Comparison of ENCODE assay signal across 19 cellular contexts in genomic region chr11:131530411-131530810, GRCh38.
A peak's percentile ranks its signal among the peaks of the same experiment; 100 is the strongest.
DNase-seq lines count a peak whose midpoint lies in the region; ATAC-seq and TF ChIP-seq lines count a peak whose summit lies in the region.
"Had no signal": no experiment of that assay in that cellular context is flagged by ENCODE, and none has a peak within 500 bp of the region (broad histone marks: within the 10 kb centered on the region; RNA-seq: fewer than 3 reads in every experiment).

No MANE protein-coding gene starts in this region.

- H3K4me3 ChIP-seq in naive thymus-derived CD4-positive, alpha-beta T cell (ENCODE audit: low read length) = no peak overlapping the region
- H3K4me3 ChIP-seq: A549; BLaER1 treated with 17β-estradiol and CSF1 and Interleukin-3, amounts not matched to agents 10 nM and 100 nM; SJCRH30 had no signal

- no peaks in the 10 kb centered on the region for H3K36me3 ChIP-seq in naive thymus-derived CD4-positive, alpha-beta T cell (ENCODE audit: control insufficient read depth in 2 of 3, insufficient read depth in 3 of 3, low read length in 3 of 3)
- H3K36me3 ChIP-seq: BLaER1 treated with 17β-estradiol and CSF1 and Interleukin-3, amounts not matched to agents 10 nM and 100 nM; SJCRH30 had no signal

- H3K4me1 Mint-ChIP-seq in neural crest cell = peaks cover 72% of the 10 kb centered on the region
- H3K4me1 Mint-ChIP-seq in naive thymus-derived CD4-positive, alpha-beta T cell = no peaks in the 10 kb centered on the region

- H3K27ac ChIP-seq in naive thymus-derived CD4-positive, alpha-beta T cell (ENCODE audit: low read depth, low read length) = no peak overlapping the region
- H3K27ac ChIP-seq: A549; BLaER1 treated with 17β-estradiol and CSF1 and Interleukin-3, amounts not matched to agents 10 nM and 100 nM; RWPE1; SJCRH30 had no signal

- no peaks in the 10 kb centered on the region for H3K9me3 Mint-ChIP-seq in neural crest cell
- peaks cover 0 to 7% (median 0%) of the 10 kb centered on the region in 11 donors for H3K9me3 Mint-ChIP-seq in naive thymus-derived CD4-positive, alpha-beta T cell
- H3K9me3 Mint-ChIP-seq: CD8-positive, alpha-beta T cell had no signal

- no peak overlapping the region for H3K27ac Mint-ChIP-seq in neural crest cell (ENCODE audit: unreplicated experiment)
- H3K27ac Mint-ChIP-seq in naive thymus-derived CD4-positive, alpha-beta T cell = no peak overlapping the region
- H3K27ac Mint-ChIP-seq: CD8-positive, alpha-beta T cell had no signal

- no peak for ATAC-seq in GM21515 (IDR thresholded peaks at IDR 0.05; ENCODE audit: unreplicated experiment)
- ATAC-seq in naive thymus-derived CD4-positive, alpha-beta T cell = no peak
- ATAC-seq: A549; CD8-positive, alpha-beta T cell had no signal

- peak in 39 of 58 donors; percentile 18 to 86 (median 49) for DNase-seq in anterior cingulate cortex (lab: John Stamatoyannopoulos, UW)
- peak in 40 of 42 donors; percentile 28 to 88 (median 72) for DNase-seq in head of caudate nucleus
- no peak for DNase-seq in neural crest cell (ENCODE audit: low read depth, low spot score)
- DNase-seq in superior temporal gyrus (ENCODE audit: extremely low spot score) = peak; percentile 84
- no peak for DNase-seq in kidney glomerular epithelial cell (lab: John Stamatoyannopoulos, UW)
- DNase-seq in naive thymus-derived CD4-positive, alpha-beta T cell = no peak
- DNase-seq: Calu3; CD8-positive, alpha-beta T cell; IMR-90; NCI-H1417 treated with DMSO at 0.1 percent for 48 hours; NCI-H187 treated with DMSO at 0.1 percent for 48 hours; NCI-H226; NCI-H524; NCI-H82; SJCRH30 had no signal

- no peak for TF ChIP-seq CTCF in neural crest cell (conservative IDR thresholded peaks at IDR 0.05)

- intact Hi-C loops in head of caudate nucleus (cut with DNase I) = loop anchor here (5.0 kb wide), 1 partner anchor 52 kb away; no protein-coding TSS in a partner anchor
- intact Hi-C loops in naive thymus-derived CD4-positive, alpha-beta T cell (cut with micrococcal nuclease) = no loop called here

- H3K27me3 Mint-ChIP-seq in neural crest cell (ENCODE audit: low read depth) = peaks cover 6% of the 10 kb centered on the region
- peaks cover 0 to 13% (median 0%) of the 10 kb centered on the region in 5 donors for H3K27me3 Mint-ChIP-seq in naive thymus-derived CD4-positive, alpha-beta T cell

- H3K27me3 ChIP-seq in naive thymus-derived CD4-positive, alpha-beta T cell (ENCODE audit: control insufficient read depth in 2 of 2, insufficient read depth in 2 of 2, low read length in 2 of 2) = no peaks in the 10 kb centered on the region
- H3K27me3 ChIP-seq: BLaER1 treated with 17β-estradiol and CSF1 and Interleukin-3, amounts not matched to agents 10 nM and 100 nM; SJCRH30 had no signal

- H3K36me3 Mint-ChIP-seq in neural crest cell (ENCODE audit: low read depth) = no peaks in the 10 kb centered on the region
- no peaks in the 10 kb centered on the region for H3K36me3 Mint-ChIP-seq in naive thymus-derived CD4-positive, alpha-beta T cell
- H3K36me3 Mint-ChIP-seq: CD8-positive, alpha-beta T cell had no signal

- CTCF ChIA-PET in naive thymus-derived CD4-positive, alpha-beta T cell (lab: Charles Lee) = no interaction called here

- POLR2A ChIA-PET in naive thymus-derived CD4-positive, alpha-beta T cell (lab: Charles Lee) = no interaction called here

- H3K4me3 Mint-ChIP-seq in neural crest cell = peak overlapping the region; percentile 29
- H3K4me3 Mint-ChIP-seq in naive thymus-derived CD4-positive, alpha-beta T cell = no peak overlapping the region
- H3K4me3 Mint-ChIP-seq: CD8-positive, alpha-beta T cell had no signal

- H3K4me1 ChIP-seq in naive thymus-derived CD4-positive, alpha-beta T cell (ENCODE audit: control insufficient read depth in 2 of 2, insufficient read depth in 2 of 2, low read length in 2 of 2) = no peaks in the 10 kb centered on the region
- H3K4me1 ChIP-seq: A549, SJCRH30 had no signal

- no peaks in the 10 kb centered on the region for H3K9me3 ChIP-seq in naive thymus-derived CD4-positive, alpha-beta T cell (ENCODE audit: control insufficient read depth in 2 of 3, low read length in 3 of 3)
- H3K9me3 ChIP-seq: A549; BLaER1 treated with 17β-estradiol and CSF1 and Interleukin-3, amounts not matched to agents 10 nM and 100 nM; SJCRH30 had no signal

Comparison
In these comparisons a context has a peak if more than half of its experiments do, and no peak if none do; other contexts are left out.
1. DNase-seq: peak in anterior cingulate cortex (39 of 58), head of caudate nucleus (40 of 42) and superior temporal gyrus (single experiment); none in neural crest cell (single experiment), kidney glomerular epithelial cell (single experiment) and naive thymus-derived CD4-positive, alpha-beta T cell (0 of 9).